In the genomic region with DNA sequence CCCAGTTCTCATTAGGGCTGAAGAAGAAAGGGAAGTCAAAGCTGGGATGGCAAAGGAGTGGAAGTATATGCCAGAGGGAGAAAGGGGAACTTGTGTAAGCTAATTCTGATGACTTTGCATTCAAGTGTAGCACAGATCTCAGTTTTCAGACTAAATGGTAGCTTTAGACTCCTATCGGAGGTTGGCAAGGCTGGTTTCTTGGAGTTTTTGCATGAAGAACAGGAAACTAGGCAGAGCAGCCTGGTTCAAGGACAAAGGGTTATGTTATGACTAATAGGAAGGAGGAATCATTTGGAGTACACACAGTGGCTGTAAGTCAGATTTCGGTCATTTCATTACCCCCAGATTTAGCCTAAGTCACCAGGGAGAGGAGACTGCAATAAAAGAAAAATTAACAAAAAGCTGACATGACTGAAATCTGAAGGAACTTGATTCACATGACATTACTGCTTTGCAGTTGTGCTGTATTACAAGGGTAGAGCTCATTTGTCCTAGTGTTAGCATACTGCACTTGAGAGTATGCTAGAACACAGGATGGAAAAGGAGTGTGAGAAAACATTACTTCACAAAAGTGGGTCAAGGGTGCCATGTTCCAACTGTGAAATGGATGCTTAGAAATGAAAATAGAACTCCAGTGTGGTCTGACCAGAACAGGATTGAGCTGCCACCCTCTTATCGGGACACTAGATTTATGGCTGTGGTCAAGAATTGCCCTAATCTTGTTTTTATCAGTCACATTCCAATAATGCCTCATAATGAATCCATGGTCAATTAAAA, we compare ENCODE assay signal across 12 cellular contexts. TPM values are rescaled to one million over a fixed set of nuclear protein-coding genes. Genes with fewer than 3 reads are reported as not detected.
DNase-seq lines count a peak whose midpoint lies in the region; ATAC-seq and TF ChIP-seq lines count a peak whose summit lies in the region.
"Had no signal": no experiment of that assay in that cellular context is flagged by ENCODE, and none has a peak within 500 bp of the region (broad histone marks: within the 10 kb centered on the region; RNA-seq: fewer than 3 reads in every experiment).

No MANE protein-coding gene starts in this region.

- H3K27me3 ChIP-seq in body of pancreas, result no peaks in the 10 kb centered on the region
- no peaks in the 10 kb centered on the region for H3K27me3 ChIP-seq in left lung
- no peaks in the 10 kb centered on the region for H3K27me3 ChIP-seq in tibial artery
- H3K27me3 ChIP-seq: MG63 had no signal

- H3K36me3 ChIP-seq in body of pancreas (replicated peaks in 1 of 2; ENCODE audit: insufficient read depth in 1 of 2, low read depth in 2 of 2) (no peaks in the 10 kb centered on the region), left lung (no peaks in the 10 kb centered on the region), tibial artery (no peaks in the 10 kb centered on the region)
- H3K36me3 ChIP-seq: MG63 had no signal

- peak; percentile 73 for ATAC-seq in body of pancreas
- ATAC-seq in left lung, result peak; percentile 69
- no peak for ATAC-seq in HG03565 (IDR thresholded peaks at IDR 0.05; ENCODE audit: unreplicated experiment)

- H3K27ac ChIP-seq in body of pancreas (peak overlapping the region in 3 of 4 donors; percentile 48 to 74 (median 72)), left lung (peak overlapping the region; percentile 71 to 79), tibial artery (peak overlapping the region; percentile 2 to 28)

- WGBS in body of pancreas, 2 donors, result 54 to 57% methylated on average over 3 of the region's 3 CpGs

- H3K9me3 ChIP-seq in body of pancreas (no peaks in the 10 kb centered on the region), left lung (no peaks in the 10 kb centered on the region), tibial artery (no peaks in the 10 kb centered on the region)

- no peak for TF ChIP-seq CTCF in body of pancreas (IDR thresholded peaks at IDR 0.05)
- TF ChIP-seq CTCF in left lung (IDR thresholded peaks at IDR 0.05), result no peak
- TF ChIP-seq CTCF in tibial artery (IDR thresholded peaks at IDR 0.05), result no peak

- DNase-seq in LoVo (ENCODE audit: low spot score) (peak; percentile 48), body of pancreas (peak in 1 of 4 donors; percentile 43), left lung (no peak), tibial artery (no peak), erythroblast (lab: John Stamatoyannopoulos, UW) (no peak), SW 1271 (lab: John Stamatoyannopoulos, UW) (no peak), GM19238 (ENCODE audit: insufficient read length, low spot score) (no peak)
- DNase-seq: effector CD8-positive, alpha-beta T cell; MG63; naive B cell; SHP77 treated with DMSO at 0.1 percent for 48 hours had no signal

- no peak overlapping the region for H3K4me3 ChIP-seq in body of pancreas
- H3K4me3 ChIP-seq in left lung, result no peak overlapping the region
- H3K4me3 ChIP-seq in tibial artery, result no peak overlapping the region
- H3K4me3 ChIP-seq: MG63 had no signal

- no peak for TF ChIP-seq POLR2A in body of pancreas (IDR thresholded peaks at IDR 0.05)
- TF ChIP-seq POLR2A in erythroblast (IDR thresholded peaks at IDR 0.05; ENCODE audit: low read length), result no peak

- H3K4me1 ChIP-seq in body of pancreas (peaks cover 50% of the 10 kb centered on the region), left lung (peaks cover 30 to 49% of the 10 kb centered on the region in 2 donors), tibial artery (peaks cover 5 to 56% (median 34%) of the 10 kb centered on the region in 4 donors)

- intact Hi-C loops in body of pancreas (cut with DNase I) (no loop called here), left lung (cut with DNase I) (no loop called here), tibial artery (cut with DNase I; ENCODE audit: low total_unique reads) (no loop called here)

RNA-seq across cellular contexts. Expression of a gene that starts 23.6 kb away (rescaled TPM):
- total RNA-seq in body of pancreas (10 to 100 TPM; 52.7 to 85.4 TPM), left lung (10 to 100 TPM in 1 of 2 donors, 1 to 10 TPM in 1; 7.3 to 51.4 TPM)

RNA-seq across cellular contexts. Expression of a gene that starts 34.5 kb away (rescaled TPM):
- 10 to 100 TPM; 23.6 to 38.9 TPM for total RNA-seq in body of pancreas
- 10 to 100 TPM; 25.7 to 34.0 TPM for total RNA-seq in left lung

Comparison
In these comparisons a context has a peak if more than half of its experiments do, and no peak if none do; other contexts are left out.
1. H3K27ac ChIP-seq: peak in every context shown above with its lines; median percentile 75 in left lung; 72 in body of pancreas; 15 in tibial artery.